In the genomic region with DNA sequence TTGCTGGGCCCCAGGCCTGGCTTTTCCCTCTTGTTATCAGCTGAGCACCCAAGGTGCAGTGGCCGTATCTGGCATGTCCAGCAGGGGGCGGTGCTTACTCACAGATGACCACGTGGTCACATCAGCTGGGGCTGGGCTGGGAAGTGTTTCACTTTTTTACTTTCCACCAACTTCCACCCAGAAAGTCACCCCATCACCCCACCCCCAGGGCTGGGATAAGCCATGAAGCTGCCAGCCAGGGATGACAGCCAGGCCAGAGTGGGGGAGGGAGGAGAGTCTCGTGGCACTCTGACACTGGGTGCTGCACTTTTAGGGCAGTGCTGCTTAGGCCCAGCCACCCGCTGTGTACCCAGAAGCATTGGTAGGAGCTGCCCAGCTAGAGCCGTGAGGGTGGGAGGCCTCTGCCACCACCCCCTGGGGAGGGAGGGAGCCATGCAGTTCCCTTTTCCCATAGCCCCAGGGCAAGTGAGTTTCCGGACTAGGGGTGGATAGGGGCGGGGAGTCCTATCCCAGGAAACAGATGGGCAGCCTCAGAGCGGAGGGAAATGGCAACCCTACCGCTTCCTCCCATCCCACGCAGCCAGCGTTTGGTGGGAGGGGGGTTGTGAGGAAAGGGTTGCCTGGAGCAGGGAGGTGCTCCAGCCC, we compare ENCODE assay signal across 8 cellular contexts. TPM values are rescaled to one million over a fixed set of nuclear protein-coding genes. Genes with fewer than 3 reads are reported as not detected.
DNase-seq lines count a peak whose midpoint lies in the region; ATAC-seq, FAIRE-seq and TF ChIP-seq lines count a peak whose summit lies in the region.

No MANE protein-coding gene starts in this region.

- no peaks in the 10 kb centered on the region for H4K20me1 ChIP-seq in OCI-LY7 (ENCODE audit: insufficient read depth, low read length)
- no peaks in the 10 kb centered on the region for H4K20me1 ChIP-seq in endothelial cell of umbilical vein (replicated peaks; ENCODE audit: control insufficient read depth, extremely low read depth, insufficient read depth, low read length)

- H3K27me3 ChIP-seq in endothelial cell of umbilical vein (ENCODE audit: control insufficient read depth in 2 of 2, insufficient read depth in 2 of 2, low read length in 2 of 2): no peaks in the 10 kb centered on the region

- DNase-seq in HT-29 (ENCODE audit: low spot score): peak; percentile 92
- DNase-seq in OCI-LY7 (ENCODE audit: low spot score): peak; percentile 88
- DNase-seq in activated T-cell treated with anti-CD3 and anti-CD28 coated beads for 24 hours (ENCODE audit: low read depth): peak; percentile 78
- DNase-seq in endothelial cell of umbilical vein (ENCODE audit: low read depth, low spot score): peak; percentile 96
- peak; percentile 93 to 99 (median 95) for DNase-seq in mucosa of descending colon
- DNase-seq in stimulated activated CD8-positive, alpha-beta memory T cell treated with anti-CD3 and anti-CD28 coated beads, Interleukin-2, amount 100 ng/mL, for 1 hour (ENCODE audit: low read depth in 2 of 2): peak; percentile 79 to 85

- CTCF ChIA-PET in OCI-LY7 (lab: Charles Lee; ENCODE audit: unreplicated experiment): interaction anchor here (0.5 kb wide), 1 partner anchor 37 kb away, joined by 4 read pairs; no protein-coding TSS in a partner anchor
- CTCF ChIA-PET in endothelial cell of umbilical vein (lab: Charles Lee): interaction anchor here (0.6 to 5.2 kb wide), 37 partner anchors 8 to 657 kb away, joined by 3 to 213 read pairs (median 4); a partner anchor contains a TSS

- BruUV-seq in OCI-LY7 (replicated peaks; lab: Mats Ljungman, UMichigan): no TSS peak
- TSS peak; percentile 69 for BruUV-seq in endothelial cell of umbilical vein (replicated peaks; lab: Mats Ljungman, UMichigan)

- intact Hi-C loops in OCI-LY7 (cut with micrococcal nuclease; ENCODE audit: unreplicated experiment): loop anchor here (1.0 to 10.0 kb wide), 2 partner anchors 175 to 275 kb away; no protein-coding TSS in a partner anchor
- intact Hi-C loops in endothelial cell of umbilical vein (cut with micrococcal nuclease): loop anchor here (1.0 to 10.0 kb wide), 10 partner anchors 14 to 653 kb away; a partner anchor contains a TSS
- intact Hi-C loops in mucosa of descending colon (cut with DNase I, micrococcal nuclease): loop anchor here (5.0 kb wide), 2 partner anchors 173 to 178 kb away; a partner anchor contains a TSS

- H3K79me2 ChIP-seq in OCI-LY7 (ENCODE audit: insufficient read depth, low read depth, low read length) (peaks cover 20% of the 10 kb centered on the region; the same call in 1 of the 2 replicates), endothelial cell of umbilical vein (ENCODE audit: control insufficient read depth, insufficient read depth, low read length) (no peaks in the 10 kb centered on the region)

- H3K4me2 ChIP-seq in OCI-LY7 (ENCODE audit: low read length) (peak overlapping the region; percentile 55), endothelial cell of umbilical vein (ENCODE audit: insufficient read depth, low read length) (peak overlapping the region; percentile 67)

- peak overlapping the region; percentile 87 for H3K9ac ChIP-seq in endothelial cell of umbilical vein (replicated peaks; ENCODE audit: extremely low read depth, insufficient read depth, low read length)

- no peaks in the 10 kb centered on the region for H3K9me2 ChIP-seq in OCI-LY7 (ENCODE audit: insufficient read depth, low read length)

- H3K4me3 ChIP-seq in OCI-LY7 (ENCODE audit: low read depth, low read length, poor library complexity, severe bottlenecking) (peak overlapping the region; percentile 12), endothelial cell of umbilical vein (replicated peaks in 1 of 3; ENCODE audit: insufficient read depth in 1 of 3, low read depth in 1 of 3, low read length in 3 of 3) (peak overlapping the region in 1 of 3 experiments; percentile 30), mucosa of descending colon (no peak overlapping the region)

- POLR2A ChIA-PET in OCI-LY7 (lab: Charles Lee): no interaction called here
- POLR2A ChIA-PET in endothelial cell of umbilical vein (lab: Charles Lee): interaction anchor here (1.8 to 2.9 kb wide), 3 partner anchors 14 to 175 kb away, joined by 12 to 20 read pairs (median 14); a partner anchor contains a TSS

- H3K9me3 ChIP-seq in OCI-LY7 (ENCODE audit: low read length) (no peaks in the 10 kb centered on the region), endothelial cell of umbilical vein (replicated peaks; ENCODE audit: control insufficient read depth, insufficient read depth, low read length) (no peaks in the 10 kb centered on the region), mucosa of descending colon (no peaks in the 10 kb centered on the region)

- peaks cover 81% of the 10 kb centered on the region for H3K4me1 ChIP-seq in OCI-LY7 (ENCODE audit: insufficient read depth, low read length, poor library complexity, severe bottlenecking)
- H3K4me1 ChIP-seq in endothelial cell of umbilical vein (ENCODE audit: control insufficient read depth, extremely low read depth, insufficient read depth, low read length): peaks cover 37% of the 10 kb centered on the region
- H3K4me1 ChIP-seq in mucosa of descending colon (ENCODE audit: low read depth): peaks cover 23% of the 10 kb centered on the region

- peak; percentile 90 for TF ChIP-seq CTCF in GM12874 (IDR thresholded peaks at IDR 0.05; ENCODE audit: insufficient read depth, low read depth, low read length)
- TF ChIP-seq CTCF in OCI-LY7 (conservative IDR thresholded peaks at IDR 0.05; ENCODE audit: low read length): peak; percentile 98
- TF ChIP-seq CTCF in endothelial cell of umbilical vein (IDR thresholded peaks at IDR 0.05; ENCODE audit: extremely low read depth in 1 of 2, insufficient read depth in 1 of 2, low read depth in 1 of 2, low read length in 2 of 2): peak; percentile 94
- peak; percentile 92 for TF ChIP-seq CTCF in mucosa of descending colon (IDR thresholded peaks at IDR 0.05)

- H3K36me3 ChIP-seq in OCI-LY7 (ENCODE audit: insufficient read depth, low read length): peaks cover 65% of the 10 kb centered on the region
- H3K36me3 ChIP-seq in endothelial cell of umbilical vein (ENCODE audit: control insufficient read depth in 2 of 2, extremely low read depth in 1 of 2, insufficient read depth in 2 of 2, low read length in 2 of 2): no peaks in the 10 kb centered on the region
- H3K36me3 ChIP-seq in mucosa of descending colon (ENCODE audit: low read depth): no peaks in the 10 kb centered on the region

- H2AFZ ChIP-seq in OCI-LY7 (ENCODE audit: low read length) (no peak overlapping the region), endothelial cell of umbilical vein (ENCODE audit: low read depth, low read length) (peak overlapping the region; percentile 22)

- dilution Hi-C loops in endothelial cell of umbilical vein (cut with MboI; ENCODE audit: extremely low pct_ligation_motif_present, low sequenced_read_pairs): no loop called here

- H3K9me1 ChIP-seq in endothelial cell of umbilical vein (replicated peaks; ENCODE audit: control insufficient read depth, extremely low read depth, insufficient read depth, low read length): no peaks in the 10 kb centered on the region

- H3K27ac ChIP-seq in OCI-LY7 (ENCODE audit: low read depth, low read length, poor library complexity, severe bottlenecking) (peak overlapping the region; percentile 27), endothelial cell of umbilical vein (ENCODE audit: insufficient read depth, low read depth, low read length) (peak overlapping the region; percentile 99)

- peak; percentile 91 for ATAC-seq in mucosa of descending colon
- ATAC-seq in HG03469 (IDR thresholded peaks at IDR 0.05; ENCODE audit: unreplicated experiment): no peak

- no peak for TF ChIP-seq POLR2A in endothelial cell of umbilical vein (IDR thresholded peaks at IDR 0.05; ENCODE audit: low read depth, low read length)

- peak; percentile 98 for FAIRE-seq in endothelial cell of umbilical vein (lab: Jason Lieb, UNC)

TF ChIP-seq in endothelial cell of umbilical vein, 7 proteins besides CTCF, POLR2A, EP300 and RAD21:
- TF ChIP-seq GATA2 (IDR thresholded peaks at IDR 0.05; ENCODE audit: insufficient read depth, insufficient read length, low read depth, low read length): peak; percentile 41
- TF ChIP-seq, protein P1, sequence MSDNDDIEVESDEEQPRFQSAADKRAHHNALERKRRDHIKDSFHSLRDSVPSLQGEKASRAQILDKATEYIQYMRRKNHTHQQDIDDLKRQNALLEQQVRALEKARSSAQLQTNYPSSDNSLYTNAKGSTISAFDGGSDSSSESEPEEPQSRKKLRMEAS (IDR thresholded peaks at IDR 0.05; ENCODE audit: insufficient read depth, insufficient read length): peak; percentile 97
- peak; percentile 51 for TF ChIP-seq POLR2AphosphoS5 (IDR thresholded peaks at IDR 0.05; ENCODE audit: insufficient read depth, low read depth, low read length)
- TF ChIP-seq FOS (IDR thresholded peaks at IDR 0.05; ENCODE audit: borderline replicate concordance, insufficient read depth, low read length): no peak

RNA-seq across cellular contexts. Expression of a gene that starts 6.1 kb away (rescaled TPM):
- total RNA-seq in HT-29 (2014; rRNA removed; shearing (Covaris generic)): 26.9 and 37.0 TPM in 2 replicates
- 32.0 and 44.3 TPM in 2 replicates for total RNA-seq in OCI-LY7 (2014; rRNA removed; shearing (Covaris generic))
- total RNA-seq in OCI-LY7 (2022) (40.3 and 48.3 TPM in 2 replicates), endothelial cell of umbilical vein (14.5 and 16.8 TPM in 2 replicates), mucosa of descending colon (10 to 100 TPM; 12.4 to 18.9 (median 18.2) TPM)
- polyA plus RNA-seq in endothelial cell of umbilical vein: 21.4 and 23.0 TPM in 2 replicates
- 16.5 and 19.6 TPM in 2 replicates for polyA plus RNA-seq in endothelial cell of umbilical vein (2011; cell fraction: cytosol; rRNA removed)
- 24.6 and 25.8 TPM in 2 replicates for polyA plus RNA-seq in endothelial cell of umbilical vein (2011; cell fraction: nucleus; rRNA removed)
- 8.5 and 9.2 TPM in 2 replicates for polyA plus RNA-seq in endothelial cell of umbilical vein (2012)
- 10.1 and 13.0 TPM in 2 replicates for polyA minus RNA-seq in endothelial cell of umbilical vein
- 7.5 TPM for polyA minus RNA-seq in endothelial cell of umbilical vein (2011; cell fraction: cytosol; rRNA and poly(A)+ RNA removed)
- polyA minus RNA-seq in endothelial cell of umbilical vein (2011; cell fraction: nucleus; rRNA and poly(A)+ RNA removed): 20.7 and 24.6 TPM in 2 replicates

RNA-seq across cellular contexts. Expression of a gene that starts 34.1 kb away (rescaled TPM):
- 0.86 and 3.0 TPM in 2 replicates for total RNA-seq in HT-29 (2014; rRNA removed; shearing (Covaris generic))
- total RNA-seq in OCI-LY7 (2014; rRNA removed; shearing (Covaris generic)): 18.6 and 29.4 TPM in 2 replicates
- total RNA-seq in OCI-LY7 (2022) (43.7 and 51.6 TPM in 2 replicates), endothelial cell of umbilical vein (1.9 and 4.4 TPM in 2 replicates), mucosa of descending colon (10 to 100 TPM in 1 of 3 donors, 1 to 10 TPM in 2; 7.3 to 10.8 (median 7.4) TPM)
- polyA plus RNA-seq in endothelial cell of umbilical vein: 5.9 and 6.2 TPM in 2 replicates
- polyA plus RNA-seq in endothelial cell of umbilical vein (2011; cell fraction: cytosol; rRNA removed): 3.3 and 3.4 TPM in 2 replicates
- polyA plus RNA-seq in endothelial cell of umbilical vein (2011; cell fraction: nucleus; rRNA removed): 4.5 and 5.2 TPM in 2 replicates
- 3.3 and 3.7 TPM in 2 replicates for polyA plus RNA-seq in endothelial cell of umbilical vein (2012)
- 3.2 and 5.8 TPM in 2 replicates for polyA minus RNA-seq in endothelial cell of umbilical vein
- 4.6 TPM for polyA minus RNA-seq in endothelial cell of umbilical vein (2011; cell fraction: cytosol; rRNA and poly(A)+ RNA removed)
- polyA minus RNA-seq in endothelial cell of umbilical vein (2011; cell fraction: nucleus; rRNA and poly(A)+ RNA removed): 1.0 and 2.9 TPM in 2 replicates
